Comparison of ENCODE assay signal across 9 cellular contexts in the genomic region with DNA sequence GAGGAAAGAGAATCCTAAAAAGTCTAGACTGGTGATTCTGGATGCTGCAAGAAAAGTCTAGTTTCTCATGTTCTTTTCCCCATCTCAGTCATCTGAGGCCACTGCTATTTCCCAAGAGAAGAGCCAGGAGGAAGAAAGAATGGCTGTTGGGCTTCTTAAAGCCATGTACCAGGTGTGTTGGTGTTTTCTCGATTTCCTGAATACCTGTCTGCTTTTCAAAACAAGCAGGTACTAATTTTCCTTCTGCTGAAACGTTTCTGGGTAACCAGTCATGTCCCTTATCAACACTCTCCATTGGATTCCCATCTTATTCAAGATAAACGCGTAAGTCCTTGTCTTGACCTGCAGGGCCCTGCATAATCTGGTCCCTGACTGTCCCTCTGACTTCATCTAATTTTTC. TPM values are rescaled to one million over a fixed set of nuclear protein-coding genes. Genes with fewer than 3 reads are reported as not detected.
DNase-seq lines count a peak whose midpoint lies in the region; ATAC-seq and TF ChIP-seq lines count a peak whose summit lies in the region.
"Had no signal": no experiment of that assay in that cellular context is flagged by ENCODE, and none has a peak within 500 bp of the region (broad histone marks: within the 10 kb centered on the region; RNA-seq: fewer than 3 reads in every experiment).

No MANE protein-coding gene starts in this region.

- H3K36me3 Mint-ChIP-seq in activated naive CD4-positive, alpha-beta T cell treated with anti-CD3 and anti-CD28 coated beads, Interleukin-2, amount 10 ng/mL, durations not matched to agents 7 days and 5 days: peaks cover 32% of the 10 kb centered on the region
- H3K36me3 Mint-ChIP-seq in activated CD8-positive, alpha-beta T cell treated with anti-CD3 and anti-CD28 coated beads, Interleukin-2, amount 10 ng/mL, durations not matched to agents 7 days and 5 days (ENCODE audit: low read depth): peaks cover 30% of the 10 kb centered on the region

- H3K4me3 ChIP-seq in iPS-20b (ENCODE audit: low read length) (peak overlapping the region; percentile 87), suprapubic skin (peak overlapping the region; percentile 68)

- TF ChIP-seq CTCF in suprapubic skin (IDR thresholded peaks at IDR 0.05): no peak

- H3K9me3 Mint-ChIP-seq in activated naive CD4-positive, alpha-beta T cell treated with anti-CD3 and anti-CD28 coated beads, Interleukin-2, amount 10 ng/mL, durations not matched to agents 7 days and 5 days: peaks cover 11% of the 10 kb centered on the region
- peaks cover 6% of the 10 kb centered on the region for H3K9me3 Mint-ChIP-seq in activated CD8-positive, alpha-beta T cell treated with anti-CD3 and anti-CD28 coated beads, Interleukin-2, amount 10 ng/mL, durations not matched to agents 7 days and 5 days (ENCODE audit: insufficient read depth)

- peak overlapping the region; percentile 79; the same call in 1 of the 2 replicates for H3K9ac ChIP-seq in iPS-20b (ENCODE audit: low read depth, low read length)

- no peaks in the 10 kb centered on the region for H3K27me3 ChIP-seq in iPS-20b (ENCODE audit: insufficient read depth, low read length)
- no peaks in the 10 kb centered on the region for H3K27me3 ChIP-seq in suprapubic skin

- H3K36me3 ChIP-seq in iPS-20b (ENCODE audit: insufficient read depth, low read depth, low read length) (no peaks in the 10 kb centered on the region), suprapubic skin (peaks cover 15% of the 10 kb centered on the region)

- H3K27ac ChIP-seq in iPS-20b (ENCODE audit: low read length) (no peak overlapping the region), suprapubic skin (no peak overlapping the region)

- no peaks in the 10 kb centered on the region for H3K27me3 Mint-ChIP-seq in activated naive CD4-positive, alpha-beta T cell treated with anti-CD3 and anti-CD28 coated beads, Interleukin-2, amount 10 ng/mL, durations not matched to agents 7 days and 5 days
- no peaks in the 10 kb centered on the region for H3K27me3 Mint-ChIP-seq in activated CD8-positive, alpha-beta T cell treated with anti-CD3 and anti-CD28 coated beads, Interleukin-2, amount 10 ng/mL, durations not matched to agents 7 days and 5 days (ENCODE audit: low read depth)

- H3K4me1 Mint-ChIP-seq in activated naive CD4-positive, alpha-beta T cell treated with anti-CD3 and anti-CD28 coated beads, Interleukin-2, amount 10 ng/mL, durations not matched to agents 7 days and 5 days: peaks cover 39% of the 10 kb centered on the region
- peaks cover 33% of the 10 kb centered on the region for H3K4me1 Mint-ChIP-seq in activated CD8-positive, alpha-beta T cell treated with anti-CD3 and anti-CD28 coated beads, Interleukin-2, amount 10 ng/mL, durations not matched to agents 7 days and 5 days (ENCODE audit: low read depth)

- peak overlapping the region; percentile 87 for H3K4me3 Mint-ChIP-seq in activated naive CD4-positive, alpha-beta T cell treated with anti-CD3 and anti-CD28 coated beads, Interleukin-2, amount 10 ng/mL, durations not matched to agents 7 days and 5 days
- peak overlapping the region; percentile 91 for H3K4me3 Mint-ChIP-seq in activated CD8-positive, alpha-beta T cell treated with anti-CD3 and anti-CD28 coated beads, Interleukin-2, amount 10 ng/mL, durations not matched to agents 7 days and 5 days

- POLR2A ChIA-PET in activated CD8-positive, alpha-beta T cell treated with anti-CD3 and anti-CD28 coated beads, Interleukin-2, amount 10 ng/mL, durations not matched to agents 7 days and 5 days (lab: Charles Lee): no interaction called here

- H3K27ac Mint-ChIP-seq in activated naive CD4-positive, alpha-beta T cell treated with anti-CD3 and anti-CD28 coated beads, Interleukin-2, amount 10 ng/mL, durations not matched to agents 7 days and 5 days: peak overlapping the region; percentile 95
- peak overlapping the region; percentile 97 for H3K27ac Mint-ChIP-seq in activated CD8-positive, alpha-beta T cell treated with anti-CD3 and anti-CD28 coated beads, Interleukin-2, amount 10 ng/mL, durations not matched to agents 7 days and 5 days

- 65% methylated on average over 4 of the region's 4 CpGs for WGBS in suprapubic skin

- CTCF ChIA-PET in activated naive CD4-positive, alpha-beta T cell treated with anti-CD3 and anti-CD28 coated beads, Interleukin-2, amount 10 ng/mL, durations not matched to agents 7 days and 5 days (lab: Charles Lee): no interaction called here
- CTCF ChIA-PET in activated CD8-positive, alpha-beta T cell treated with anti-CD3 and anti-CD28 coated beads, Interleukin-2, amount 10 ng/mL, durations not matched to agents 7 days and 5 days (lab: Charles Lee): no interaction called here

- H3K4me1 ChIP-seq in iPS-20b (ENCODE audit: insufficient read depth, low read length) (no peaks in the 10 kb centered on the region), suprapubic skin (peaks cover 24% of the 10 kb centered on the region)

- TF ChIP-seq POLR2A in suprapubic skin (IDR thresholded peaks at IDR 0.05): no peak

- DNase-seq in activated naive CD4-positive, alpha-beta T cell treated with anti-CD3 and anti-CD28 coated beads, Interleukin-2, amount 10 ng/mL, durations not matched to agents 7 days and 5 days: no peak
- DNase-seq in activated naive CD4-positive, alpha-beta T cell treated with anti-CD3 and anti-CD28 coated beads, Interleukin-2, amount 50 U/mL, for 16 hours: no peak
- no peak for DNase-seq in activated CD8-positive, alpha-beta T cell treated with anti-CD3 and anti-CD28 coated beads, Interleukin-2, amount 10 ng/mL, durations not matched to agents 7 days and 5 days
- no peak for DNase-seq in suprapubic skin (ENCODE audit: low spot score in 2 of 2)
- no peak for DNase-seq in NCI-H1930 (lab: John Stamatoyannopoulos, UW)
- DNase-seq in mesenteric fat pad (ENCODE audit: low spot score): no peak

- no peak for ATAC-seq in activated CD8-positive, alpha-beta T cell treated with anti-CD3 and anti-CD28 coated beads, Interleukin-2, amount 10 ng/mL, durations not matched to agents 7 days and 5 days
- no peak for ATAC-seq in HG03457 (IDR thresholded peaks at IDR 0.05; ENCODE audit: unreplicated experiment)
- ATAC-seq: K562 had no signal

- H3K9me3 ChIP-seq in iPS-20b (ENCODE audit: insufficient read depth, low read depth, low read length) (peaks cover 14% of the 10 kb centered on the region), suprapubic skin (peaks cover 18% of the 10 kb centered on the region)

- TF ChIP-seq EP300 in suprapubic skin (IDR thresholded peaks at IDR 0.05): no peak

RNA-seq across cellular contexts. Expression of a gene that starts 1.1 kb away (rescaled TPM):
- total RNA-seq in activated CD8-positive, alpha-beta T cell treated with anti-CD3 and anti-CD28 coated beads, Interleukin-2, amount 10 ng/mL, durations not matched to agents 7 days and 5 days: 1 to 10 TPM; 5.3 to 6.1 TPM
- total RNA-seq in suprapubic skin (1 to 10 TPM; 2.4 to 9.5 (median 3.9) TPM), mesenteric fat pad (5.2 TPM)

RNA-seq across cellular contexts. Expression of a gene that starts 3.0 kb away (rescaled TPM):
- 1 to 10 TPM; 7.1 to 9.1 TPM for total RNA-seq in activated CD8-positive, alpha-beta T cell treated with anti-CD3 and anti-CD28 coated beads, Interleukin-2, amount 10 ng/mL, durations not matched to agents 7 days and 5 days
- total RNA-seq in suprapubic skin (1 to 10 TPM; 2.7 to 7.8 (median 4.6) TPM), mesenteric fat pad (5.7 TPM)

RNA-seq across cellular contexts. Expression of a gene that starts 36.5 kb away (rescaled TPM):
- 1 to 10 TPM; 4.7 to 6.0 TPM for total RNA-seq in activated CD8-positive, alpha-beta T cell treated with anti-CD3 and anti-CD28 coated beads, Interleukin-2, amount 10 ng/mL, durations not matched to agents 7 days and 5 days
- total RNA-seq in suprapubic skin (1 to 10 TPM; 1.8 to 9.2 (median 6.0) TPM), mesenteric fat pad (2.3 TPM)
